ENCODE assay signal across 34 cellular contexts in genomic region chr2:166518634-166519390, GRCh38. TPM values are rescaled to one million over a fixed set of nuclear protein-coding genes. Genes with fewer than 3 reads are reported as not detected.
DNase-seq lines count a peak whose midpoint lies in the region; ATAC-seq and TF ChIP-seq lines count a peak whose summit lies in the region.
"Had no signal": no experiment of that assay in that cellular context is flagged by ENCODE, and none has a peak within 500 bp of the region (broad histone marks: within the 10 kb centered on the region; RNA-seq: fewer than 3 reads in every experiment).

No MANE protein-coding gene starts in this region.

- ATAC-seq in Right ventricle myocardium inferior (peak; percentile 66), left cardiac atrium (no peak), heart right ventricle (peak in 2 of 8 donors; percentile 47 to 65)
- peak; percentile 31 for ATAC-seq in stimulated activated memory B cell treated with anti-CD40 and anti-IgM and Interleukin-4, amounts not matched to agents 10 μg/mL and 1 μg/mL and 100 μg/mL, for 72 hours
- ATAC-seq: stimulated activated naive CD8-positive, alpha-beta T cell treated with anti-CD3 and anti-CD28 coated beads, Interleukin-15, amount 100 ng/mL, for 72 hours; T-cell had no signal

- no peaks in the 10 kb centered on the region for H3K36me3 Mint-ChIP-seq in stimulated activated memory B cell treated with anti-CD40 and anti-IgM and Interleukin-4, amounts not matched to agents 10 μg/mL and 1 μg/mL and 100 μg/mL, for 72 hours
- H3K36me3 Mint-ChIP-seq: activated naive CD8-positive, alpha-beta T cell treated with anti-CD3 and anti-CD28 coated beads for 36 hours; T-cell; WTC11 had no signal

- H3K4me1 Mint-ChIP-seq in stimulated activated memory B cell treated with anti-CD40 and anti-IgM and Interleukin-4, amounts not matched to agents 10 μg/mL and 1 μg/mL and 100 μg/mL, for 72 hours = no peaks in the 10 kb centered on the region
- H3K4me1 Mint-ChIP-seq: activated naive CD8-positive, alpha-beta T cell treated with anti-CD3 and anti-CD28 coated beads for 36 hours; nephron progenitor cell; stimulated activated naive CD8-positive, alpha-beta T cell treated with anti-CD3 and anti-CD28 coated beads, Interleukin-15, amount 100 ng/mL, for 72 hours; T-cell had no signal

- H3K4me1 ChIP-seq in adipocyte (ENCODE audit: control insufficient read depth, insufficient read depth, low read length) = no peaks in the 10 kb centered on the region
- peaks cover 0 to 10% (median 0%) of the 10 kb centered on the region in 9 donors for H3K4me1 ChIP-seq in heart right ventricle
- no peaks in the 10 kb centered on the region for H3K4me1 ChIP-seq in effector memory CD4-positive, alpha-beta T cell (ENCODE audit: control insufficient read depth, insufficient read depth, low read length, poor library complexity, severe bottlenecking)

- H3K27ac Mint-ChIP-seq in stimulated activated memory B cell treated with anti-CD40 and anti-IgM and Interleukin-4, amounts not matched to agents 10 μg/mL and 1 μg/mL and 100 μg/mL, for 72 hours = no peak overlapping the region
- H3K27ac Mint-ChIP-seq: activated naive CD8-positive, alpha-beta T cell treated with anti-CD3 and anti-CD28 coated beads for 36 hours; activated T-cell treated with anti-CD3 and anti-CD28 coated beads, Interleukin-2, amount 50 U/mL, for 24 hours; endodermal cell; nephron progenitor cell; stimulated activated naive CD8-positive, alpha-beta T cell treated with anti-CD3 and anti-CD28 coated beads, Interleukin-15, amount 100 ng/mL, for 72 hours; T-cell; WTC11 had no signal

- H3K9me3 Mint-ChIP-seq in stimulated activated memory B cell treated with anti-CD40 and anti-IgM and Interleukin-4, amounts not matched to agents 10 μg/mL and 1 μg/mL and 100 μg/mL, for 72 hours = no peaks in the 10 kb centered on the region
- H3K9me3 Mint-ChIP-seq: activated naive CD8-positive, alpha-beta T cell treated with anti-CD3 and anti-CD28 coated beads for 36 hours; activated T-cell treated with anti-CD3 and anti-CD28 coated beads, Interleukin-2, amount 50 U/mL, for 24 hours; endodermal cell; nephron progenitor cell; stimulated activated naive CD8-positive, alpha-beta T cell treated with anti-CD3 and anti-CD28 coated beads, Interleukin-15, amount 100 ng/mL, for 72 hours; T-cell; WTC11 had no signal

- H3K27me3 ChIP-seq in adipocyte (replicated peaks; ENCODE audit: control insufficient read depth, insufficient read depth, low read length) (no peaks in the 10 kb centered on the region), heart right ventricle (no peaks in the 10 kb centered on the region)
- no peaks in the 10 kb centered on the region for H3K27me3 ChIP-seq in effector memory CD4-positive, alpha-beta T cell (replicated peaks; ENCODE audit: control insufficient read depth, insufficient read depth, low read length, poor library complexity, severe bottlenecking)
- H3K27me3 ChIP-seq: esophagus muscularis mucosa, ovary had no signal

- H3K4me3 ChIP-seq in adipocyte (ENCODE audit: low read length) (no peak overlapping the region), heart right ventricle (peak overlapping the region in 6 of 10 donors; percentile 9 to 37 (median 26))
- H3K4me3 ChIP-seq in effector memory CD4-positive, alpha-beta T cell (ENCODE audit: insufficient read depth, low read depth, low read length, poor library complexity, severe bottlenecking) = no peak overlapping the region
- H3K4me3 ChIP-seq: ovary, smooth muscle cell had no signal

- TF ChIP-seq CTCF in heart right ventricle (IDR thresholded peaks at IDR 0.05) = no peak

- no peak for DNase-seq in Right ventricle myocardium inferior (ENCODE audit: missing footprints)
- DNase-seq in left cardiac atrium = no peak
- peak; percentile 14 for DNase-seq in adipocyte (ENCODE audit: low read depth)
- no peak for DNase-seq in heart right ventricle
- DNase-seq in effector memory CD4-positive, alpha-beta T cell = no peak
- no peak for DNase-seq in NCI-H128 (lab: John Stamatoyannopoulos, UW; ENCODE audit: unreplicated experiment)
- DNase-seq in DMS114 treated with DMSO at 0.1 percent for 48 hours (lab: John Stamatoyannopoulos, UW; ENCODE audit: unreplicated experiment) = no peak
- DNase-seq: activated CD4-positive, alpha-beta T cell treated with anti-CD3 and anti-CD28 coated beads, Interleukin-2, amount 50 U/mL, for 1 hour; activated effector memory CD4-positive, alpha-beta T cell treated with anti-CD3 and anti-CD28 coated beads, Interleukin-2, amount 50 U/mL, for 16 hours; activated naive CD8-positive, alpha-beta T cell treated with anti-CD3 and anti-CD28 coated beads for 36 hours; activated T-cell treated with anti-CD3 and anti-CD28 coated beads, Interleukin-2, amount 50 U/mL, for 24 hours; aorta; caudate nucleus; COR-L47; GF-D8; NCI-H1105; NCI-H2029; NCI-H69; nephron progenitor cell; ovary; stimulated activated CD4-positive, alpha-beta T cell treated with anti-CD3 and anti-CD28 coated beads, Interleukin-1b, Interleukin-23, amount 100 ng/mL, for 48 hours; stimulated activated CD8-positive, alpha-beta memory T cell treated with anti-CD3 and anti-CD28 coated beads, Interleukin-4, amount 100 ng/mL, for 48 hours; stimulated activated naive CD8-positive, alpha-beta T cell treated with anti-CD3 and anti-CD28 coated beads, Interleukin-15, amount 100 ng/mL, for 72 hours; T-cell had no signal

- peak overlapping the region in 1 of 10 donors; percentile 9 for H3K27ac ChIP-seq in heart right ventricle
- H3K27ac ChIP-seq in effector memory CD4-positive, alpha-beta T cell (ENCODE audit: insufficient read depth, low read length, poor library complexity, severe bottlenecking) = no peak overlapping the region
- H3K27ac ChIP-seq: C4-2B, ovary had no signal

- no peak overlapping the region for H3K4me3 Mint-ChIP-seq in stimulated activated memory B cell treated with anti-CD40 and anti-IgM and Interleukin-4, amounts not matched to agents 10 μg/mL and 1 μg/mL and 100 μg/mL, for 72 hours
- H3K4me3 Mint-ChIP-seq: activated naive CD8-positive, alpha-beta T cell treated with anti-CD3 and anti-CD28 coated beads for 36 hours; activated T-cell treated with anti-CD3 and anti-CD28 coated beads, Interleukin-2, amount 50 U/mL, for 24 hours; endodermal cell; nephron progenitor cell; stimulated activated naive CD8-positive, alpha-beta T cell treated with anti-CD3 and anti-CD28 coated beads, Interleukin-15, amount 100 ng/mL, for 72 hours; T-cell; WTC11 had no signal

- H3K9ac ChIP-seq in adipocyte (ENCODE audit: low read length) = no peak overlapping the region

- H3K27me3 Mint-ChIP-seq in stimulated activated memory B cell treated with anti-CD40 and anti-IgM and Interleukin-4, amounts not matched to agents 10 μg/mL and 1 μg/mL and 100 μg/mL, for 72 hours = no peaks in the 10 kb centered on the region
- H3K27me3 Mint-ChIP-seq: activated naive CD8-positive, alpha-beta T cell treated with anti-CD3 and anti-CD28 coated beads for 36 hours; activated T-cell treated with anti-CD3 and anti-CD28 coated beads, Interleukin-2, amount 50 U/mL, for 24 hours; stimulated activated naive CD8-positive, alpha-beta T cell treated with anti-CD3 and anti-CD28 coated beads, Interleukin-15, amount 100 ng/mL, for 72 hours had no signal

- intact Hi-C loops in Right ventricle myocardium inferior (cut with DNase I) = loop anchor here (5.0 to 10.0 kb wide), 2 partner anchors 104 to 157 kb away; no protein-coding TSS in a partner anchor
- intact Hi-C loops in left cardiac atrium (cut with DNase I) = no loop called here
- intact Hi-C loops in heart right ventricle (cut with DNase I) = loop anchor here in 4 of 10 donors (5.0 to 10.0 kb wide), 5 partner anchors 94 to 157 kb away; no protein-coding TSS in a partner anchor

- H3K36me3 ChIP-seq in adipocyte (ENCODE audit: control insufficient read depth, insufficient read depth, low read length, severe bottlenecking) = no peaks in the 10 kb centered on the region
- no peaks in the 10 kb centered on the region for H3K36me3 ChIP-seq in heart right ventricle
- H3K36me3 ChIP-seq in effector memory CD4-positive, alpha-beta T cell (ENCODE audit: control insufficient read depth, insufficient read depth, low read length) = no peaks in the 10 kb centered on the region
- H3K36me3 ChIP-seq: esophagus muscularis mucosa, ovary had no signal

- H3K9me3 ChIP-seq in adipocyte (ENCODE audit: control insufficient read depth, low read length) (no peaks in the 10 kb centered on the region), heart right ventricle (no peaks in the 10 kb centered on the region)
- no peaks in the 10 kb centered on the region for H3K9me3 ChIP-seq in effector memory CD4-positive, alpha-beta T cell (ENCODE audit: control insufficient read depth, low read length)
- H3K9me3 ChIP-seq: esophagus muscularis mucosa, ovary had no signal

- 28 to 33% methylated on average over 3 of the region's 3 CpGs for WGBS in heart right ventricle, 2 donors

RNA-seq across cellular contexts. Expression of gene SCN7A, which starts 24.8 kb away (rescaled TPM):
- 35.4 TPM for total RNA-seq in Right ventricle myocardium inferior
- total RNA-seq in left cardiac atrium = 10 to 100 TPM; 10.7 to 27.5 TPM
- total RNA-seq in heart right ventricle = 10 to 100 TPM in 9 of 10 donors, 1 to 10 TPM in 1; 7.8 to 31.2 (median 16.3) TPM
- 10 to 100 TPM in 1 of 2 donors, 1 to 10 TPM in 1; 2.4 to 12.9 TPM for polyA plus RNA-seq in heart right ventricle
- total RNA-seq: A172; activated naive CD8-positive, alpha-beta T cell treated with anti-CD3 and anti-CD28 coated beads for 36 hours; HT-29; M059J; SK-MEL-5; smooth muscle cell had no signal
- polyA plus RNA-seq: smooth muscle cell had no signal

Comparison
In these comparisons a context has a peak if more than half of its experiments do, and no peak if none do; other contexts are left out.
1. ATAC-seq: peak in Right ventricle myocardium inferior (single experiment) and stimulated activated memory B cell treated with anti-CD40 and anti-IgM and Interleukin-4, amounts not matched to agents 10 μg/mL and 1 μg/mL and 100 μg/mL, for 72 hours (single experiment); none in left cardiac atrium (0 of 2).
2. H3K4me3 ChIP-seq: peak in heart right ventricle (6 of 10); none in adipocyte (single experiment) and effector memory CD4-positive, alpha-beta T cell (single experiment).